Comparison of ENCODE assay signal across 8 cellular contexts in the genomic region with DNA sequence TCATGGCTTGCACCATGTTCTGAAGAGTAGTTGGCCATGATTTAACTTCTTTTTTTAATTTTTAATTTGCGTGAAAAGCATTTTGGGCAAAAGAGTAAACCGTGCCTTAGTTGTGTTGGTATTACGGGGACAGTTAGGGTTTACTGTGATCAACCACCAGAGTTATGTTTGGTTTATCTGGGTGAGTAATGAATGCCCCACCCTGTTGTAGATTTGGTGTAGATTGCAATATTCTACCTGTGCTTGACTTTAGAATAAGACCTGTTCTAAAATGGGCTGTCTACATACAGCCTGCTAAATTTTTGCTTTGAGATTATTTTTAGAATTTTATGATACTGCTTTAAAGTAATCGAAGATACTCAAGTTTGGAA. TPM values are rescaled to one million over a fixed set of nuclear protein-coding genes. Genes with fewer than 3 reads are reported as not detected.
A peak's percentile ranks its signal among the peaks of the same experiment; 100 is the strongest.
DNase-seq lines count a peak whose midpoint lies in the region; ATAC-seq and TF ChIP-seq lines count a peak whose summit lies in the region.

No MANE protein-coding gene starts in this region.

- peaks cover 25 to 55% (median 51%) of the 10 kb centered on the region in 4 donors for H3K4me1 ChIP-seq in esophagus muscularis mucosa
- peaks cover 7% of the 10 kb centered on the region for H3K4me1 ChIP-seq in rectal smooth muscle tissue (ENCODE audit: control insufficient read depth, insufficient read depth, low read length)

- 14% methylated on average over 4 of the region's 4 CpGs for WGBS in esophagus muscularis mucosa

- peak; percentile 24 for DNase-seq in GM13977 (ENCODE audit: low spot score)
- peak; percentile 72 for DNase-seq in RKO (ENCODE audit: low spot score)
- DNase-seq in esophagus muscularis mucosa (ENCODE audit: extremely low spot score), result no peak
- no peak for DNase-seq in ACHN
- DNase-seq in NOMO-1 (lab: John Stamatoyannopoulos, UW; ENCODE audit: unreplicated experiment in 2 of 2), result no peak
- no peak for DNase-seq in nucleus accumbens (lab: John Stamatoyannopoulos, UW)

- intact Hi-C loops in esophagus muscularis mucosa (cut with DNase I), result no loop called here

- H3K36me3 ChIP-seq in esophagus muscularis mucosa (no peaks in the 10 kb centered on the region), rectal smooth muscle tissue (ENCODE audit: control insufficient read depth, insufficient read depth, low read length) (no peaks in the 10 kb centered on the region)

- in situ Hi-C loops in GM13977 (cut with MboI; ENCODE audit: low pct_unique_long_range_greater_than_20kb, low sequenced_read_pairs, unreplicated experiment), result no loop called here
- in situ Hi-C loops in ACHN (cut with HindIII; ENCODE audit: low pct_ligation_motif_present, low pct_unique_long_range_greater_than_20kb, low sequenced_read_pairs), result no loop called here

- ATAC-seq in GM19395 (IDR thresholded peaks at IDR 0.05; ENCODE audit: unreplicated experiment), result no peak

- H3K4me3 ChIP-seq in esophagus muscularis mucosa (peak overlapping the region; percentile 80 to 93 (median 87)), rectal smooth muscle tissue (ENCODE audit: low read length) (peak overlapping the region; percentile 83)

- no peak overlapping the region for H3K9ac ChIP-seq in rectal smooth muscle tissue (ENCODE audit: low read length)

- TF ChIP-seq CTCF in GM13977 (IDR thresholded peaks at IDR 0.05; ENCODE audit: extremely low read depth, insufficient read depth, missing control alignments), result no peak
- no peak for TF ChIP-seq CTCF in esophagus muscularis mucosa (IDR thresholded peaks at IDR 0.05)

- TF ChIP-seq EP300 in esophagus muscularis mucosa (IDR thresholded peaks at IDR 0.05), result no peak

- H3K27ac ChIP-seq in esophagus muscularis mucosa (replicated peaks in 1 of 4) (peak overlapping the region; percentile 94 to 97 (median 96)), rectal smooth muscle tissue (ENCODE audit: low read depth, low read length) (peak overlapping the region; percentile 87)

- no peaks in the 10 kb centered on the region for H3K9me3 ChIP-seq in esophagus muscularis mucosa

- H3K27me3 ChIP-seq in esophagus muscularis mucosa (no peaks in the 10 kb centered on the region), rectal smooth muscle tissue (ENCODE audit: control insufficient read depth, insufficient read depth, low read length) (no peaks in the 10 kb centered on the region)

- no peak for TF ChIP-seq POLR2A in esophagus muscularis mucosa (IDR thresholded peaks at IDR 0.05; ENCODE audit: low read depth)

RNA-seq across cellular contexts. Expression of a gene that starts 1.4 kb away (rescaled TPM):
- total RNA-seq in esophagus muscularis mucosa, result 10 to 100 TPM; 48.2 to 75.1 (median 60.0) TPM

Comparison
In these comparisons a context has a peak if more than half of its experiments do, and no peak if none do; other contexts are left out.
1. DNase-seq: peak in GM13977 (single experiment) and RKO (single experiment); none in esophagus muscularis mucosa (single experiment), ACHN (single experiment), NOMO-1 (0 of 2) and nucleus accumbens (0 of 56).